ENCODE assay signal across 10 cellular contexts in genomic region chr15:91186892-91187644, GRCh38.
DNase-seq lines count a peak whose midpoint lies in the region; ATAC-seq, FAIRE-seq and TF ChIP-seq lines count a peak whose summit lies in the region.
"Had no signal": no experiment of that assay in that cellular context is flagged by ENCODE, and none has a peak within 500 bp of the region (broad histone marks: within the 10 kb centered on the region; RNA-seq: fewer than 3 reads in every experiment).

No MANE protein-coding gene starts in this region.

- no peak for FAIRE-seq in astrocyte (lab: Jason Lieb, UNC)

- no peaks in the 10 kb centered on the region for H3K79me2 ChIP-seq in astrocyte (ENCODE audit: insufficient read depth, low read length)

- H3K27me3 Mint-ChIP-seq in astrocyte (ENCODE audit: low read depth, unreplicated experiment) = peaks cover 7% of the 10 kb centered on the region

- H3K4me3 Mint-ChIP-seq in astrocyte (ENCODE audit: unreplicated experiment) = no peak overlapping the region

- no peaks in the 10 kb centered on the region for H3K9me3 ChIP-seq in astrocyte (ENCODE audit: insufficient read depth, low read depth, low read length)

- no peak overlapping the region for H3K27ac ChIP-seq in astrocyte (ENCODE audit: low read depth, low read length)

- H3K9me3 Mint-ChIP-seq in astrocyte (ENCODE audit: unreplicated experiment) = no peaks in the 10 kb centered on the region

- intact Hi-C loops in Right ventricle myocardium superior (cut with DNase I) = no loop called here

- no peak overlapping the region for H3K4me3 ChIP-seq in astrocyte (ENCODE audit: insufficient read depth, low read depth, low read length)

- no peak overlapping the region for H3K4me2 ChIP-seq in astrocyte (ENCODE audit: low read length)

- TF ChIP-seq CTCF in GM13976 (IDR thresholded peaks at IDR 0.05; ENCODE audit: borderline replicate concordance, control extremely low read depth, extremely low read depth, insufficient read depth, missing control alignments) (no peak), astrocyte (IDR thresholded peaks at IDR 0.05; ENCODE audit: insufficient read depth, low read depth, low read length) (no peak)

- no peak overlapping the region for H3K27ac Mint-ChIP-seq in astrocyte (ENCODE audit: unreplicated experiment)

- ATAC-seq in HG03439 (IDR thresholded peaks at IDR 0.05; ENCODE audit: unreplicated experiment) (no peak), Right ventricle myocardium superior (ENCODE audit: poor library complexity) (no peak)
- ATAC-seq: left colon had no signal

- DNase-seq in GM13976 (ENCODE audit: low spot score) (peak; percentile 32), M059J (ENCODE audit: low read depth) (peak; percentile 28), astrocyte (ENCODE audit: low read depth) (peak; percentile 3), left kidney (ENCODE audit: low read depth, low spot score) (peak; percentile 85), hypothalamus (lab: John Stamatoyannopoulos, UW) (no peak), Right ventricle myocardium superior (no peak)
- no peak for DNase-seq in stimulated activated CD4-positive, alpha-beta T cell treated with anti-CD3 and anti-CD28 coated beads, Interleukin-1b, Interleukin-23, amount 100 ng/mL, for 48 hours
- DNase-seq: left colon; stimulated activated CD4-positive, alpha-beta T cell treated with anti-CD3 and anti-CD28 coated beads, Interleukin-12 subunit alpha, Interleukin-12 subunit beta, amount 100 ng/mL, for 4 hours had no signal

- no peak overlapping the region for H3K9ac ChIP-seq in astrocyte (ENCODE audit: low read length)

- no peaks in the 10 kb centered on the region for H3K36me3 ChIP-seq in astrocyte (ENCODE audit: insufficient read depth, low read length)

- no peaks in the 10 kb centered on the region for H4K20me1 ChIP-seq in astrocyte (ENCODE audit: insufficient read depth, low read length)

- H3K4me1 ChIP-seq in astrocyte (ENCODE audit: insufficient read depth, low read length) = no peaks in the 10 kb centered on the region

- H3K4me1 Mint-ChIP-seq in astrocyte (ENCODE audit: low read depth, unreplicated experiment) = no peaks in the 10 kb centered on the region

- in situ Hi-C loops in GM13976 (cut with MboI; ENCODE audit: low sequenced_read_pairs, unreplicated experiment) = no loop called here

- H3K36me3 Mint-ChIP-seq in astrocyte (ENCODE audit: low read depth, unreplicated experiment) = no peaks in the 10 kb centered on the region

- H3K27me3 ChIP-seq in astrocyte (ENCODE audit: insufficient read depth, low read length) = no peaks in the 10 kb centered on the region

- H2AFZ ChIP-seq in astrocyte (ENCODE audit: low read depth, low read length) = no peak overlapping the region

Comparison
In these comparisons a context has a peak if more than half of its experiments do, and no peak if none do; other contexts are left out.
1. DNase-seq: peak in GM13976 (single experiment), M059J (single experiment), astrocyte (single experiment) and left kidney (single experiment); none in stimulated activated CD4-positive, alpha-beta T cell treated with anti-CD3 and anti-CD28 coated beads, Interleukin-1b, Interleukin-23, amount 100 ng/mL, for 48 hours (single experiment), hypothalamus (0 of 51) and Right ventricle myocardium superior (single experiment).